Comparison of ENCODE assay signal across 9 cellular contexts in genomic region chr17:1764274-1764673, GRCh38. TPM values are rescaled to one million over a fixed set of nuclear protein-coding genes. Genes with fewer than 3 reads are reported as not detected.
A peak's percentile ranks its signal among the peaks of the same experiment; 100 is the strongest.
DNase-seq lines count a peak whose midpoint lies in the region; ATAC-seq and TF ChIP-seq lines count a peak whose summit lies in the region.
"Had no signal": no experiment of that assay in that cellular context is flagged by ENCODE, and none has a peak within 500 bp of the region (broad histone marks: within the 10 kb centered on the region; RNA-seq: fewer than 3 reads in every experiment).

No MANE protein-coding gene starts in this region.

- H3K27ac ChIP-seq in esophagus (ENCODE audit: low read depth in 2 of 2, low read length in 1 of 2) = peak overlapping the region; percentile 80 to 91
- H3K27ac ChIP-seq in parathyroid adenoma = no peak overlapping the region

- H3K4me3 ChIP-seq in esophagus (ENCODE audit: low read depth in 1 of 2, low read length in 2 of 2) (no peak overlapping the region), parathyroid adenoma (ENCODE audit: low read depth, low read length) (no peak overlapping the region)
- H3K4me3 ChIP-seq: A549 had no signal

- H2AFZ ChIP-seq in parathyroid adenoma = peak overlapping the region; percentile 42

- no peaks in the 10 kb centered on the region for H3K79me2 ChIP-seq in parathyroid adenoma

- H3K9ac ChIP-seq in parathyroid adenoma = no peak overlapping the region

- H3K4me2 ChIP-seq in parathyroid adenoma (ENCODE audit: low read length) = no peak overlapping the region

- 6 to 16% methylated on average over 11 of the region's 11 CpGs for whole genome bisulfite sequencing in esophagus, 2 donors

- H3K36me3 ChIP-seq in esophagus (ENCODE audit: control insufficient read depth in 2 of 2, insufficient read depth in 2 of 2, low read length in 1 of 2) (no peaks in the 10 kb centered on the region), parathyroid adenoma (ENCODE audit: control insufficient read depth, insufficient read depth, low read length) (no peaks in the 10 kb centered on the region)

- no peak for TF ChIP-seq CTCF in parathyroid adenoma (IDR thresholded peaks at IDR 0.05)

- H3K9me3 ChIP-seq in esophagus (ENCODE audit: control insufficient read depth in 2 of 2, insufficient read depth in 1 of 2, low read depth in 1 of 2, low read length in 1 of 2) (no peaks in the 10 kb centered on the region), parathyroid adenoma (ENCODE audit: control insufficient read depth, low read length) (no peaks in the 10 kb centered on the region)
- H3K9me3 ChIP-seq: A549 had no signal

- no peak for ATAC-seq in HG03439 (IDR thresholded peaks at IDR 0.05; ENCODE audit: unreplicated experiment)
- no peak for ATAC-seq in HG02571 (IDR thresholded peaks at IDR 0.05; ENCODE audit: unreplicated experiment)

- DNase-seq in activated gamma-delta T cell treated with Interleukin-2 at 50 U/mL for 16 hours (peak; percentile 68), activated gamma-delta T cell (lab: John Stamatoyannopoulos, UW) (no peak), ureter (ENCODE audit: low spot score) (peak; percentile 79)
- DNase-seq in activated CD8-positive, alpha-beta memory T cell treated with anti-CD3 and anti-CD28 coated beads, Interleukin-2, amount 50 U/mL, for 4 hours = peak; percentile 53

- no peaks in the 10 kb centered on the region for H3K27me3 ChIP-seq in esophagus (ENCODE audit: control insufficient read depth in 1 of 2, insufficient read depth in 2 of 2, low read length in 2 of 2)
- no peaks in the 10 kb centered on the region for H3K27me3 ChIP-seq in parathyroid adenoma (ENCODE audit: control insufficient read depth, insufficient read depth, low read length)

- peaks cover 7 to 11% of the 10 kb centered on the region in 2 donors for H3K4me1 ChIP-seq in esophagus (ENCODE audit: control insufficient read depth in 2 of 2, insufficient read depth in 2 of 2, low read length in 1 of 2)
- H3K4me1 ChIP-seq in parathyroid adenoma = no peaks in the 10 kb centered on the region

RNA-seq across cellular contexts. Expression of gene SERPINF1, which starts 2.4 kb away (rescaled TPM):
- 10 to 100 TPM; 49.0 to 56.7 TPM for polyA plus RNA-seq in esophagus
- 238 TPM for total RNA-seq in ureter

RNA-seq across cellular contexts. Expression of gene SERPINF2, which starts 21.6 kb away (rescaled TPM):
- 1 to 10 TPM; 1.9 to 2.9 TPM for polyA plus RNA-seq in esophagus
- total RNA-seq in ureter = 7.1 TPM

RNA-seq across cellular contexts. Expression of gene WDR81, which starts 39.8 kb away (rescaled TPM):
- polyA plus RNA-seq in esophagus = 10 to 100 TPM in 1 of 2 donors, 1 to 10 TPM in 1; 8.5 to 10.7 TPM
- total RNA-seq in ureter = 29.5 TPM

RNA-seq across cellular contexts. Expression of gene TLCD2, which starts 54.1 kb away (rescaled TPM):
- polyA plus RNA-seq in esophagus = 1 to 10 TPM; 3.6 to 3.8 TPM
- total RNA-seq in ureter = 9.2 TPM
